Comparison of ENCODE assay signal across 20 cellular contexts in the genomic region with DNA sequence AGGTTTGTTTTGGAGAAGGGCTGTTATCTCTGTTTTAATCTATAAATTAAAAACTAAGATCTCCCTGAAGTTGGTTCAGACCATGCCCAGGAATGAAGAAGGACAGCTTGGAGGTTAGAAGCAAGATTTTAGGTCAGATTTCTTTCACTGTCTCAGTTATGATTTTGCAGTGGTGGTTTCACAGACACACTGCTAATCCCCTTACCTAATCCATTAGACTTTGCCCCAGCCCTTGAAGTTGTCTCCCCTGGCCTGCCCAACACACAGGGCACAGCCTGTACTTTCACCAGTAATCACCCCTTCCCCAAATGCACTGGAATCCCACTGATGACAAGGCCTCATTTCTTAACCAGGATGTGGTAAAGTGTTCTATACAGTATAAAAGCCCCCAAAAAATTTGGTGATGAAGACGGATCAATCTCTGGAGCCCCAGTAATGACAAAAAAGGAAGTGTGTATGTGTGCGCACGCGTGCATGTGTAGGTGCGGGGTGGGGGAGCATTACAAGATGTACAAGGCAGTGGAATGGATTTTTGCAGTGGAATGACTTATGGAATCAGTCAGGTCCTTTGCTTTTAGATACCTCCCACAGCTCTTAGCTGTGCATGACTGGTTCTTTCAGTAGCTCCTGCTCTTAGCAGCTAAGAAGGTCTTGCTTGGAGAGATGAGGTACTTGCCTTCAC.
DNase-seq lines count a peak whose midpoint lies in the region; ATAC-seq and TF ChIP-seq lines count a peak whose summit lies in the region.
"Had no signal": no experiment of that assay in that cellular context is flagged by ENCODE, and none has a peak within 500 bp of the region (broad histone marks: within the 10 kb centered on the region; RNA-seq: fewer than 3 reads in every experiment).

No MANE protein-coding gene starts in this region.

- H2AFZ ChIP-seq in parathyroid adenoma = no peak overlapping the region

- H3K27me3 ChIP-seq in parathyroid adenoma (ENCODE audit: control insufficient read depth, insufficient read depth, low read length) (no peaks in the 10 kb centered on the region), foreskin keratinocyte (peaks cover 3% of the 10 kb centered on the region)
- H3K27me3 ChIP-seq: BLaER1 treated with 17β-estradiol and CSF1 and Interleukin-3, amounts not matched to agents 10 nM and 100 nM; brain microvascular endothelial cell; heart right ventricle; sigmoid colon had no signal

- no peak overlapping the region for H3K9ac ChIP-seq in parathyroid adenoma
- H3K9ac ChIP-seq: BLaER1 treated with 17β-estradiol and CSF1 and Interleukin-3, amounts not matched to agents 10 nM and 100 nM had no signal

- TF ChIP-seq CTCF in GM13977 (IDR thresholded peaks at IDR 0.05; ENCODE audit: extremely low read depth, insufficient read depth, missing control alignments) = no peak
- TF ChIP-seq CTCF in parathyroid adenoma (IDR thresholded peaks at IDR 0.05) = no peak
- TF ChIP-seq CTCF in foreskin keratinocyte (conservative IDR thresholded peaks at IDR 0.05) = no peak

- ATAC-seq in GM21515 (IDR thresholded peaks at IDR 0.05; ENCODE audit: unreplicated experiment) (peak; percentile 23), HG03571 (IDR thresholded peaks at IDR 0.05; ENCODE audit: unreplicated experiment) (no peak), foreskin keratinocyte (no peak)
- ATAC-seq: heart right ventricle had no signal

- no peak overlapping the region for H3K4me2 ChIP-seq in parathyroid adenoma (ENCODE audit: low read length)
- H3K4me2 ChIP-seq: BLaER1 treated with 17β-estradiol and CSF1 and Interleukin-3, amounts not matched to agents 10 nM and 100 nM had no signal

- no peaks in the 10 kb centered on the region for H3K79me2 ChIP-seq in parathyroid adenoma

- H3K4me3 ChIP-seq in parathyroid adenoma (ENCODE audit: low read depth, low read length) = no peak overlapping the region
- H3K4me3 ChIP-seq: BLaER1 treated with 17β-estradiol and CSF1 and Interleukin-3, amounts not matched to agents 10 nM and 100 nM; heart right ventricle; sigmoid colon had no signal

- peak; percentile 12 for DNase-seq in GM13977 (ENCODE audit: low spot score)
- DNase-seq in activated T-cell treated with anti-CD3 and anti-CD28 coated beads, Interleukin-2, amount 50 U/mL, for 48 hours = peak; percentile 39 to 41
- no peak for DNase-seq in NCI-H2029 (lab: John Stamatoyannopoulos, UW)
- DNase-seq in NCI-H446 (lab: John Stamatoyannopoulos, UW) = no peak
- no peak for DNase-seq in foreskin keratinocyte
- DNase-seq: activated naive CD4-positive, alpha-beta T cell treated with anti-CD3 and anti-CD28 coated beads, Interleukin-2, amount 10 ng/mL, durations not matched to agents 7 days and 5 days; brain microvascular endothelial cell; heart right ventricle; HFFc6; KG1; midbrain; NCI-H1105; SHP77; sigmoid colon; T-helper 9 cell had no signal

- H3K27ac ChIP-seq in parathyroid adenoma = peak overlapping the region; percentile 7
- no peak overlapping the region for H3K27ac ChIP-seq in foreskin keratinocyte
- H3K27ac ChIP-seq: BLaER1 treated with 17β-estradiol and CSF1 and Interleukin-3, amounts not matched to agents 10 nM and 100 nM; brain microvascular endothelial cell; heart right ventricle; HL-60; sigmoid colon had no signal

- no peaks in the 10 kb centered on the region for H3K36me3 ChIP-seq in parathyroid adenoma (ENCODE audit: control insufficient read depth, insufficient read depth, low read length)
- H3K36me3 ChIP-seq: BLaER1 treated with 17β-estradiol and CSF1 and Interleukin-3, amounts not matched to agents 10 nM and 100 nM; brain microvascular endothelial cell; heart right ventricle; sigmoid colon had no signal

- H3K4me1 ChIP-seq in parathyroid adenoma (peaks cover 7% of the 10 kb centered on the region), foreskin keratinocyte (peaks cover 8% of the 10 kb centered on the region)
- H3K4me1 ChIP-seq: BLaER1 treated with 17β-estradiol and CSF1 and Interleukin-3, amounts not matched to agents 10 nM and 100 nM; heart right ventricle; sigmoid colon had no signal

- in situ Hi-C loops in GM13977 (cut with MboI; ENCODE audit: low pct_unique_long_range_greater_than_20kb, low sequenced_read_pairs, unreplicated experiment) = no loop called here

- H3K9me3 ChIP-seq in parathyroid adenoma (ENCODE audit: control insufficient read depth, low read length) = no peaks in the 10 kb centered on the region
- H3K9me3 ChIP-seq: sigmoid colon had no signal

Comparison
In these comparisons a context has a peak if more than half of its experiments do, and no peak if none do; other contexts are left out.
1. DNase-seq: peak in GM13977 (single experiment) and activated T-cell treated with anti-CD3 and anti-CD28 coated beads, Interleukin-2, amount 50 U/mL, for 48 hours (2 of 2); none in NCI-H2029 (single experiment), NCI-H446 (0 of 2) and foreskin keratinocyte (0 of 2).